ENCODE assay signal across 8 cellular contexts in the genomic region with DNA sequence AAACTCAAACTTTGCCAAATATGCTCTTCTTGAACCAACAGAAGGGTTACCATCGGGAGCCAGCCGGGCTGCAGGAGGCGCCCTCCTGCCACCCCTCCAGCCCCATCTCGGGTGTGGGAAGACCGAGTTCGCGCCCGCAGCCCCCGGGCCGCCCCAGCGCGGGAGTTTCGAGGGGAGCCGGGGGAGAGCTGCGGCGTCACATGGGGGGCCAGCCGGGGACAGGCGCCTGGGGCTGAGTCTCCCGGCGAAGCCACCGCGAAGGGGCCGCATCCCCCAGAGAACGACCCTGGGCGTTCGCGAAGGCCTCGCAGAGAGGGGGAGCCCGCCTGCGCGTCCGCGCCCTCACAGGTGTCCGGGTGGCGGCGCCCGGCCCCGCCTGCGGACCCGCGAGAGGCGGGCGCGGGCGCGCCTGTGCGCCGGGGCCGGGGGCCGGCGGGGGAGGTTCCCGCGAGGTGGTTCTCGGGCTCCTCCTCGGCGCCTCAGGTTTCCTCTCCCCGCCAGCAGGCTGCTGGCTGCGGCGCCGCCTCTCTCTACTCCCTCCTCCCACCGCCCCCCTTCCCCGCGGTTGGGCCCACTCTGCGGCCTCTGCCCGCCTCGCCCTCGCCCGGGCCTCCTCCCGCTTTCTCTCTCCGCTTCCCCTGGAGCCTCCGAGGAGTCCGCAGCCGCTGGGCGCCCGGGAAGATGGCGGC. TPM values are rescaled to one million over a fixed set of nuclear protein-coding genes. Genes with fewer than 3 reads are reported as not detected.
DNase-seq lines count a peak whose midpoint lies in the region; ATAC-seq and TF ChIP-seq lines count a peak whose summit lies in the region.

A gene with protein sequence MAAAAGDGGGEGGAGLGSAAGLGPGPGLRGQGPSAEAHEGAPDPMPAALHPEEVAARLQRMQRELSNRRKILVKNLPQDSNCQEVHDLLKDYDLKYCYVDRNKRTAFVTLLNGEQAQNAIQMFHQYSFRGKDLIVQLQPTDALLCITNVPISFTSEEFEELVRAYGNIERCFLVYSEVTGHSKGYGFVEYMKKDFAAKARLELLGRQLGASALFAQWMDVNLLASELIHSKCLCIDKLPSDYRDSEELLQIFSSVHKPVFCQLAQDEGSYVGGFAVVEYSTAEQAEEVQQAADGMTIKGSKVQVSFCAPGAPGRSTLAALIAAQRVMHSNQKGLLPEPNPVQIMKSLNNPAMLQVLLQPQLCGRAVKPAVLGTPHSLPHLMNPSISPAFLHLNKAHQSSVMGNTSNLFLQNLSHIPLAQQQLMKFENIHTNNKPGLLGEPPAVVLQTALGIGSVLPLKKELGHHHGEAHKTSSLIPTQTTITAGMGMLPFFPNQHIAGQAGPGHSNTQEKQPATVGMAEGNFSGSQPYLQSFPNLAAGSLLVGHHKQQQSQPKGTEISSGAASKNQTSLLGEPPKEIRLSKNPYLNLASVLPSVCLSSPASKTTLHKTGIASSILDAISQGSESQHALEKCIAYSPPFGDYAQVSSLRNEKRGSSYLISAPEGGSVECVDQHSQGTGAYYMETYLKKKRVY (plus strand): TSS at position 584 of the 689 bp plus-strand sequence. CDS start 98 bp downstream, at position 682.

- DNase-seq in GM12865 (ENCODE audit: low read depth) (peak; percentile 29), NCI-H82 treated with DMSO at 0.1 percent for 48 hours (lab: John Stamatoyannopoulos, UW; ENCODE audit: unreplicated experiment) (peak; percentile 44), activated T-cell treated with anti-CD3 and anti-CD28 coated beads for 24 hours (ENCODE audit: low read depth) (peak; percentile 32), epithelial cell of esophagus (ENCODE audit: low read depth) (peak; percentile 75)
- peak; percentile 5 for DNase-seq in stimulated activated CD8-positive, alpha-beta memory T cell treated with anti-CD3 and anti-CD28 coated beads, Interleukin-7, amount 100 ng/mL, for 24 hours (ENCODE audit: low read depth)

- H3K9me3 ChIP-seq in mononuclear cell (ENCODE audit: low read depth, low read length): no peaks in the 10 kb centered on the region

- H3K4me1 ChIP-seq in mononuclear cell (ENCODE audit: insufficient read depth, low read length): peaks cover 22% of the 10 kb centered on the region

- peak; percentile 25 for TF ChIP-seq CTCF in GM12865 (IDR thresholded peaks at IDR 0.05; ENCODE audit: insufficient read depth, low read depth, low read length, missing control alignments)
- TF ChIP-seq CTCF in epithelial cell of esophagus (IDR thresholded peaks at IDR 0.05; ENCODE audit: insufficient read depth, low read depth, low read length, missing control alignments): peak; percentile 44

- H3K27me3 ChIP-seq in mononuclear cell (ENCODE audit: insufficient read depth, low read length): no peaks in the 10 kb centered on the region

- ATAC-seq in HG03342 (IDR thresholded peaks at IDR 0.05; ENCODE audit: unreplicated experiment) (peak; percentile 53), HG03442 (IDR thresholded peaks at IDR 0.05; ENCODE audit: unreplicated experiment) (no peak)

- H3K4me3 ChIP-seq in GM12865 (ENCODE audit: low read depth, low read length) (peak within 1 kb of the TSS; percentile 49), epithelial cell of esophagus (ENCODE audit: low read length) (peak within 1 kb of the TSS; percentile 76), mononuclear cell (ENCODE audit: low read length) (peak within 1 kb of the TSS; percentile 44)

RNA-seq across cellular contexts. Expression of the gene that starts here (rescaled TPM):
- total RNA-seq in mononuclear cell: 2.2 TPM

Comparison
In these comparisons a context has a peak if more than half of its experiments do, and no peak if none do; other contexts are left out.
1. DNase-seq: peak in every context shown above with its lines; median percentile 75 in epithelial cell of esophagus; 44 in NCI-H82 treated with DMSO at 0.1 percent for 48 hours; 32 in activated T-cell treated with anti-CD3 and anti-CD28 coated beads for 24 hours; 29 in GM12865; 5 in stimulated activated CD8-positive, alpha-beta memory T cell treated with anti-CD3 and anti-CD28 coated beads, Interleukin-7, amount 100 ng/mL, for 24 hours.